10 cellular contexts compared by ENCODE assay signal in the genomic region with DNA sequence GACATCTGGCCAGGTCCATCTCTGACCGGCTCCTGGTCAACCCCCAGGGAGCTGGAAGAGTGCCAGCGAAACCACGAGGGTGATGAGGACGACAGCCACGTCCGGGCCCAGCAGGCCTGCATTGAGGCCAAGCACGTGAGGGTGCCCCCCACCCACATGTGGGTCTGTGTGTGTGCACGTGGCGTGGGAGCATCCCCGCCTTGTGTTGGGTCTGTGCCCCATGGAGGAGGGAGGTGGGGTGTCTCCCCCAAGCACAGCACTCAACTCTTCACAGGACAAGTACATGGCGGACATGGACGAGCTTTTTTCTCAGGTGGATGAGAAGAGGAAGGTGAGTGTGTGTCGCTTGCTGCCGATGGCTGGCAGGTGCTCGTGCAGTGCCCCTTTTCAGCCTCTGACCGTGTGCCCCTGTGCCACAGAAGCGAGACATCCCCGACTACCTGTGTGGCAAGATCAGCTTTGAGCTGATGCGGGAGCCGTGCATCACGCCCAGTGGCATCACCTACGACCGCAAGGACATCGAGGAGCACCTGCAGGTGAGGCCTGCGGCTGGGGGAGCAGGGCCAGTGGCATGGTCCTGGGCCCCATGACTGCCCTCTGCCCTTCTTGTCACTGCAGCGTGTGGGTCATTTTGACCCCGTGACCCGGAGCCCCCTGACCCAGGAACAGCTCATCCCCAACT. TPM values are rescaled to one million over a fixed set of nuclear protein-coding genes. Genes with fewer than 3 reads are reported as not detected.
DNase-seq lines count a peak whose midpoint lies in the region; ATAC-seq and TF ChIP-seq lines count a peak whose summit lies in the region.
"Had no signal": no experiment of that assay in that cellular context is flagged by ENCODE, and none has a peak within 500 bp of the region (broad histone marks: within the 10 kb centered on the region; RNA-seq: fewer than 3 reads in every experiment).

No MANE protein-coding gene starts in this region.

- H3K4me1 ChIP-seq in heart right ventricle, result peaks cover 33 to 63% (median 50%) of the 10 kb centered on the region in 9 donors
- peaks cover 37% of the 10 kb centered on the region for H3K4me1 ChIP-seq in upper lobe of right lung

- peak overlapping the region; percentile 82 for H3K4me3 Mint-ChIP-seq in activated CD4-positive, alpha-beta memory T cell treated with anti-CD3 and anti-CD28 coated beads for 36 hours

- peak overlapping the region; percentile 51 for H3K27ac Mint-ChIP-seq in activated CD4-positive, alpha-beta memory T cell treated with anti-CD3 and anti-CD28 coated beads for 36 hours

- 74 to 77% methylated on average over 28 of the region's 28 CpGs for WGBS in heart right ventricle, 2 donors

- H3K36me3 ChIP-seq in heart right ventricle (peaks cover 0 to 36% (median 19%) of the 10 kb centered on the region in 9 donors), upper lobe of right lung (peaks cover 17% of the 10 kb centered on the region)

- intact Hi-C loops in left ventricle myocardium superior (cut with micrococcal nuclease) (no loop called here), heart right ventricle (cut with DNase I) (loop anchor here in 1 of 10 donors (2.0 kb wide), 1 partner anchor 39 kb away; a partner anchor contains a TSS), upper lobe of right lung (cut with DNase I) (no loop called here)
- intact Hi-C loops in activated CD4-positive, alpha-beta memory T cell treated with anti-CD3 and anti-CD28 coated beads for 36 hours (cut with micrococcal nuclease), result loop anchor here (5.0 kb wide), 1 partner anchor 95 kb away; no protein-coding TSS in a partner anchor

- no peaks in the 10 kb centered on the region for H3K27me3 Mint-ChIP-seq in activated CD4-positive, alpha-beta memory T cell treated with anti-CD3 and anti-CD28 coated beads for 36 hours

- DNase-seq in left ventricle myocardium superior (peak; percentile 62), heart right ventricle (no peak), upper lobe of right lung (no peak), GOT3 (lab: John Stamatoyannopoulos, UW) (no peak), NCI-H1436 (lab: John Stamatoyannopoulos, UW) (no peak), NAMALWA (ENCODE audit: low spot score) (no peak)
- DNase-seq in activated CD4-positive, alpha-beta memory T cell treated with anti-CD3 and anti-CD28 coated beads for 36 hours, result no peak
- DNase-seq: effector CD8-positive, alpha-beta T cell had no signal

- H3K4me1 Mint-ChIP-seq in activated CD4-positive, alpha-beta memory T cell treated with anti-CD3 and anti-CD28 coated beads for 36 hours (ENCODE audit: low read depth), result peaks cover 35% of the 10 kb centered on the region

- no peaks in the 10 kb centered on the region for H3K9me3 Mint-ChIP-seq in activated CD4-positive, alpha-beta memory T cell treated with anti-CD3 and anti-CD28 coated beads for 36 hours

- H3K9me3 ChIP-seq in heart right ventricle (no peaks in the 10 kb centered on the region), iPS-18c (ENCODE audit: control insufficient read depth, insufficient read depth, low read length) (no peaks in the 10 kb centered on the region), upper lobe of right lung (no peaks in the 10 kb centered on the region)

- peak overlapping the region in 5 of 10 donors; percentile 70 to 95 (median 77) for H3K4me3 ChIP-seq in heart right ventricle
- H3K4me3 ChIP-seq in iPS-18c (ENCODE audit: insufficient read depth, low read depth, low read length), result peak overlapping the region; percentile 80
- peak overlapping the region; percentile 70 for H3K4me3 ChIP-seq in upper lobe of right lung

- H3K36me3 Mint-ChIP-seq in activated CD4-positive, alpha-beta memory T cell treated with anti-CD3 and anti-CD28 coated beads for 36 hours, result peaks cover 19% of the 10 kb centered on the region

- ATAC-seq in left ventricle myocardium superior, result no peak
- no peak for ATAC-seq in heart right ventricle
- ATAC-seq in upper lobe of right lung, result no peak

- TF ChIP-seq CTCF in heart right ventricle (IDR thresholded peaks at IDR 0.05) (no peak), upper lobe of right lung (IDR thresholded peaks at IDR 0.05) (no peak)

- H3K27ac ChIP-seq in heart right ventricle, result no peak overlapping the region
- H3K27ac ChIP-seq in upper lobe of right lung, result no peak overlapping the region
- H3K27ac ChIP-seq: SJSA1 had no signal

- H3K27me3 ChIP-seq in heart right ventricle (peaks cover 0 to 5% (median 0%) of the 10 kb centered on the region in 7 donors), upper lobe of right lung (no peaks in the 10 kb centered on the region)
- H3K27me3 ChIP-seq: SJSA1 had no signal

- CTCF ChIA-PET in activated CD4-positive, alpha-beta memory T cell treated with anti-CD3 and anti-CD28 coated beads for 36 hours (lab: Charles Lee), result interaction anchor here (0.6 to 1.6 kb wide), 4 partner anchors 30 to 102 kb away, joined by 3 to 4 read pairs (median 4); no protein-coding TSS in a partner anchor

- POLR2A ChIA-PET in activated CD4-positive, alpha-beta memory T cell treated with anti-CD3 and anti-CD28 coated beads for 36 hours (lab: Charles Lee), result interaction anchor here (0.7 to 1.8 kb wide), 2 partner anchors 8 to 13 kb away, joined by 3 to 12 read pairs; a partner anchor contains a TSS

RNA-seq across cellular contexts. Expression of a gene that starts 1.7 kb away (rescaled TPM):
- 144 TPM for total RNA-seq in left ventricle myocardium superior
- 100 to 1,000 TPM; 101 to 147 (median 116) TPM for total RNA-seq in heart right ventricle
- polyA plus RNA-seq in heart right ventricle, result 100 to 1,000 TPM in 1 of 2 donors, 10 to 100 TPM in 1; 92.7 to 165 TPM
- 10 to 100 TPM; 70.9 to 74.9 TPM for total RNA-seq in activated CD4-positive, alpha-beta memory T cell treated with anti-CD3 and anti-CD28 coated beads for 36 hours
- 98.9 TPM for total RNA-seq in upper lobe of right lung

RNA-seq across cellular contexts. Expression of a gene that starts 2.2 kb away (rescaled TPM):
- 49.0 TPM for total RNA-seq in left ventricle myocardium superior
- total RNA-seq in heart right ventricle, result 10 to 100 TPM; 36.9 to 50.6 (median 44.0) TPM
- 10 to 100 TPM; 34.7 to 60.6 TPM for polyA plus RNA-seq in heart right ventricle
- 10 to 100 TPM; 29.8 to 30.3 TPM for total RNA-seq in activated CD4-positive, alpha-beta memory T cell treated with anti-CD3 and anti-CD28 coated beads for 36 hours
- 51.3 TPM for total RNA-seq in upper lobe of right lung

RNA-seq across cellular contexts. Expression of a gene that starts 6.4 kb away (rescaled TPM):
- total RNA-seq in left ventricle myocardium superior (1.9 TPM), heart right ventricle (1 to 10 TPM; 1.2 to 2.6 (median 2.1) TPM), upper lobe of right lung (2.0 TPM)
- 1 to 10 TPM in 1 of 2 donors, under 1 TPM in 1; 0.90 to 7.4 TPM for polyA plus RNA-seq in heart right ventricle
- total RNA-seq in activated CD4-positive, alpha-beta memory T cell treated with anti-CD3 and anti-CD28 coated beads for 36 hours, result under 1 TPM; 0.57 to 0.82 TPM

RNA-seq across cellular contexts. Expression of a gene that starts 8.3 kb away (rescaled TPM):
- total RNA-seq in left ventricle myocardium superior, result 8.3 TPM
- total RNA-seq in heart right ventricle, result 1 to 10 TPM; 6.8 to 9.7 (median 8.4) TPM
- 1 to 10 TPM; 7.2 to 9.2 TPM for polyA plus RNA-seq in heart right ventricle
- 10 to 100 TPM; 17.7 to 18.5 TPM for total RNA-seq in activated CD4-positive, alpha-beta memory T cell treated with anti-CD3 and anti-CD28 coated beads for 36 hours
- total RNA-seq in upper lobe of right lung, result 12.9 TPM

RNA-seq across cellular contexts. Expression of a gene that starts 14.0 kb away (rescaled TPM):
- total RNA-seq in left ventricle myocardium superior (88.8 TPM), heart right ventricle (100 to 1,000 TPM in 3 of 10 donors, 10 to 100 TPM in 7; 66.8 to 118 (median 89.2) TPM), upper lobe of right lung (92.5 TPM)
- polyA plus RNA-seq in heart right ventricle, result 100 to 1,000 TPM; 101 to 261 TPM
- total RNA-seq in activated CD4-positive, alpha-beta memory T cell treated with anti-CD3 and anti-CD28 coated beads for 36 hours, result 100 to 1,000 TPM; 112 to 128 TPM
